ENCODE assay signal across 21 cellular contexts in the genomic region with DNA sequence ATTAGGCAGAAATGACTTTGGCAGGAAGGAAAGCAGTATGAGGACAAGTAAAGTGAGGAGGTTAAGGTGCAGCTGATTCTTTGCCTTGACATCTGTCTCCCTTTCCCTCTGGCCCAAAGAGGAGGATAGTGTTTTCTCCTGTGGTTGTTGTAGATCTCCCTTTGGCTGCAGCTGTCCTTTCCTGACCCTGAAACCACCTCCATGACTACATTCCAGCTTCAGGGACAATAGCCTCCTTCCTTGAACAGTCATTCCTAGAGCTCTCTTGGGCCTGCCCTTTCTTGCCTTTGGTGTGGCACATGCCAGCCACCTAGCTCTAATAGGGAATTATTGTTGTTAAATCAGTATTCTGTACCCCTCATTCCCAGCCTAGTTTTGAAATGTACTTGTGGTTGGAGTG. TPM values are rescaled to one million over a fixed set of nuclear protein-coding genes. Genes with fewer than 3 reads are reported as not detected.
DNase-seq lines count a peak whose midpoint lies in the region; ATAC-seq, FAIRE-seq and TF ChIP-seq lines count a peak whose summit lies in the region.
"Had no signal": no experiment of that assay in that cellular context is flagged by ENCODE, and none has a peak within 500 bp of the region (broad histone marks: within the 10 kb centered on the region; RNA-seq: fewer than 3 reads in every experiment).

No MANE protein-coding gene starts in this region.

- no peak overlapping the region for H3K4me3 Mint-ChIP-seq in T-helper 2 cell treated with Interferon-gamma antibody and Interleukin-4, amounts not matched to agents 5 μg/mL and 100 μg/mL, for 36 hours
- H3K4me3 Mint-ChIP-seq: immature natural killer cell; T-helper 1 cell treated with Interleukin-12 subunit alpha and Interleukin-12 subunit beta and Interleukin-4 antibody, amounts not matched to agents 30 μg/mL and 1 μg/mL, for 36 hours had no signal

- H3K4me2 ChIP-seq in osteoblast (ENCODE audit: insufficient read depth, low read length), result no peak overlapping the region

- H3K27me3 ChIP-seq in osteoblast (ENCODE audit: insufficient read depth, low read length), result no peaks in the 10 kb centered on the region
- H3K27me3 ChIP-seq: gastroesophageal sphincter had no signal

- no peak for FAIRE-seq in RCC 7860 (lab: Jason Lieb, UNC)

- H3K36me3 Mint-ChIP-seq in T-helper 2 cell treated with Interferon-gamma antibody and Interleukin-4, amounts not matched to agents 5 μg/mL and 100 μg/mL, for 36 hours (ENCODE audit: low read depth), result peaks cover 15% of the 10 kb centered on the region

- H3K9me3 Mint-ChIP-seq in T-helper 2 cell treated with Interferon-gamma antibody and Interleukin-4, amounts not matched to agents 5 μg/mL and 100 μg/mL, for 36 hours, result no peaks in the 10 kb centered on the region
- H3K9me3 Mint-ChIP-seq: effector memory CD8-positive, alpha-beta T cell; immature natural killer cell; T-helper 1 cell treated with Interleukin-12 subunit alpha and Interleukin-12 subunit beta and Interleukin-4 antibody, amounts not matched to agents 30 μg/mL and 1 μg/mL, for 36 hours had no signal

- H3K27ac ChIP-seq in epithelial cell of prostate (peak overlapping the region; percentile 92), osteoblast (ENCODE audit: low read depth, low read length) (no peak overlapping the region)
- H3K27ac ChIP-seq: C4-2B, gastroesophageal sphincter had no signal

- peaks cover 9% of the 10 kb centered on the region for H3K4me1 ChIP-seq in osteoblast (ENCODE audit: insufficient read depth, low read length)

- peaks cover 6% of the 10 kb centered on the region for H3K4me1 Mint-ChIP-seq in T-helper 2 cell treated with Interferon-gamma antibody and Interleukin-4, amounts not matched to agents 5 μg/mL and 100 μg/mL, for 36 hours (ENCODE audit: low read depth)

- ATAC-seq in GM18858 (IDR thresholded peaks at IDR 0.05; ENCODE audit: unreplicated experiment), result no peak
- ATAC-seq: effector memory CD8-positive, alpha-beta T cell; gastroesophageal sphincter; Panc1; stimulated activated naive CD8-positive, alpha-beta T cell treated with anti-CD3 and anti-CD28 coated beads, Interleukin-15, Interleukin-2, amounts not matched to agents 100 U/mL and 50 U/mL, for 24 hours had no signal

- H3K27me3 Mint-ChIP-seq in T-helper 2 cell treated with Interferon-gamma antibody and Interleukin-4, amounts not matched to agents 5 μg/mL and 100 μg/mL, for 36 hours (ENCODE audit: low read depth), result no peaks in the 10 kb centered on the region
- H3K27me3 Mint-ChIP-seq: effector memory CD8-positive, alpha-beta T cell had no signal

- in situ Hi-C loops in GM13977 (cut with MboI; ENCODE audit: low pct_unique_long_range_greater_than_20kb, low sequenced_read_pairs, unreplicated experiment), result no loop called here

- H3K4me3 ChIP-seq in osteoblast (ENCODE audit: insufficient read depth, low read length), result no peak overlapping the region
- H3K4me3 ChIP-seq: gastroesophageal sphincter had no signal

- H3K27ac Mint-ChIP-seq in T-helper 2 cell treated with Interferon-gamma antibody and Interleukin-4, amounts not matched to agents 5 μg/mL and 100 μg/mL, for 36 hours, result no peak overlapping the region
- H3K27ac Mint-ChIP-seq: effector memory CD8-positive, alpha-beta T cell; T-helper 1 cell treated with Interleukin-12 subunit alpha and Interleukin-12 subunit beta and Interleukin-4 antibody, amounts not matched to agents 30 μg/mL and 1 μg/mL, for 36 hours had no signal

- no peaks in the 10 kb centered on the region for H3K9me3 ChIP-seq in osteoblast (ENCODE audit: low read depth, low read length)
- H3K9me3 ChIP-seq: gastroesophageal sphincter had no signal

- DNase-seq in ELR (ENCODE audit: low read depth) (peak; percentile 22), RCC 7860 (ENCODE audit: low spot score) (peak; percentile 23), epithelial cell of prostate (ENCODE audit: low read depth, low spot score) (peak; percentile 60), osteoblast (ENCODE audit: insufficient read length, low spot score, missing footprints) (peak; percentile 30), GM13977 (ENCODE audit: low spot score) (no peak)
- no peak for DNase-seq in T-helper 2 cell treated with Interferon-gamma antibody and Interleukin-4, amounts not matched to agents 5 μg/mL and 100 μg/mL, for 36 hours (ENCODE audit: low spot score)
- DNase-seq in activated naive CD4-positive, alpha-beta T cell (lab: John Stamatoyannopoulos, UW), result no peak
- DNase-seq: activated naive CD4-positive, alpha-beta T cell treated with Interleukin-2 at 50 U/mL for 16 hours; DMS79 treated with DMSO at 0.1 percent for 48 hours; effector memory CD8-positive, alpha-beta T cell; immature natural killer cell; Kasumi-1; NCI-H146; NCI-H526; nucleus accumbens; stimulated activated naive CD8-positive, alpha-beta T cell treated with anti-CD3 and anti-CD28 coated beads, Interleukin-15, Interleukin-2, amounts not matched to agents 100 U/mL and 50 U/mL, for 24 hours had no signal

- peaks cover 7% of the 10 kb centered on the region for H4K20me1 ChIP-seq in osteoblast (ENCODE audit: insufficient read depth, low read length)

- peaks cover 3% of the 10 kb centered on the region for H3K36me3 ChIP-seq in osteoblast (ENCODE audit: insufficient read depth, low read length)
- H3K36me3 ChIP-seq: gastroesophageal sphincter had no signal

- H3K79me2 ChIP-seq in osteoblast (ENCODE audit: insufficient read depth, low read length), result peaks cover 80% of the 10 kb centered on the region

- H2AFZ ChIP-seq in osteoblast (ENCODE audit: low read length), result no peak overlapping the region

- TF ChIP-seq CTCF in osteoblast (IDR thresholded peaks at IDR 0.05; ENCODE audit: extremely low read depth, low read depth, low read length), result no peak
- TF ChIP-seq CTCF in GM13977 (IDR thresholded peaks at IDR 0.05; ENCODE audit: extremely low read depth, insufficient read depth, missing control alignments), result no peak

RNA-seq across cellular contexts. Expression of a gene that starts 6.2 kb away (rescaled TPM):
- 13.4 and 17.7 TPM in 2 replicates for total RNA-seq in osteoblast

RNA-seq across cellular contexts. Expression of a gene that starts 53.7 kb away (rescaled TPM):
- total RNA-seq in osteoblast, result 27.9 and 29.8 TPM in 2 replicates

Comparison
In these comparisons a context has a peak if more than half of its experiments do, and no peak if none do; other contexts are left out.
1. DNase-seq: peak in ELR (single experiment), RCC 7860 (single experiment), epithelial cell of prostate (single experiment) and osteoblast (single experiment); none in T-helper 2 cell treated with Interferon-gamma antibody and Interleukin-4, amounts not matched to agents 5 μg/mL and 100 μg/mL, for 36 hours (single experiment), GM13977 (single experiment) and activated naive CD4-positive, alpha-beta T cell (0 of 4).